8 cellular contexts compared by ENCODE assay signal in the genomic region with DNA sequence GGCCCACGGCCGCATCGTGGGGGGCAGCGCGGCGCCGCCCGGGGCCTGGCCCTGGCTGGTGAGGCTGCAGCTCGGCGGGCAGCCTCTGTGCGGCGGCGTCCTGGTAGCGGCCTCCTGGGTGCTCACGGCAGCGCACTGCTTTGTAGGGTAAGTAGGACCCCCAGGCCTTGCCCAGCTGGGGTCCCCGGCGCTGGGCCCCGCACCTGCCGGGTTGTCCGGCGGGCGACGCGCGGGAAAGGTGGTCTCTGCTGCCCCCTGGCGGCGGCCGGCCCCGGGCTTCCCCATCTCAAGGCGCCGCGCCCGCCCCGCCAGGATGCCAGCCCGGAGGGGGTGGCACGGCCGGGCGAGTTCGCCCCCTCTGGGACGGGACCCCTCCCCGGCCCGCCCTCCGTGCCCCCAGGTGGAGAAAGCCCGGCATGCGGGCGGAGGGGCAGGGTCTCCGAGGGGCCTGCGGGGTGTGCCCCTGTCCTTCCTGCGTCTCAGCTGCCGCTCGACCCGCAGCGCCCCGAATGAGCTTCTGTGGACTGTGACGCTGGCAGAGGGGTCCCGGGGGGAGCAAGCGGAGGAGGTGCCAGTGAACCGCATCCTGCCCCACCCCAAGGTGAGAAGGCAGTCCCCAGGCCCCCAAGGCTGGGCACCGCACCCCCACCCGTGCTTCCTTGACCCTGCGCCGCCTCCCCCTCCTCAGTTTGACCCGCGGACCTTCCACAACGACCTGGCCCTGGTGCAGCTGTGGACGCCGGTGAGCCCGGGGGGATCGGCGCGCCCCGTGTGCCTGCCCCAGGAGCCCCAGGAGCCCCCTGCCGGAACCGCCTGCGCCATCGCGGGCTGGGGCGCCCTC. TPM values are rescaled to one million over a fixed set of nuclear protein-coding genes. Genes with fewer than 3 reads are reported as not detected.
DNase-seq lines count a peak whose midpoint lies in the region; ATAC-seq and TF ChIP-seq lines count a peak whose summit lies in the region.

No MANE protein-coding gene starts in this region.

- peaks cover 5% of the 10 kb centered on the region; the same call in 1 of the 2 replicates for H3K4me1 ChIP-seq in Karpas-422 (ENCODE audit: low read length)
- peaks cover 6 to 13% of the 10 kb centered on the region in 2 donors for H3K4me1 ChIP-seq in neuronal stem cell (ENCODE audit: control insufficient read depth in 2 of 2, insufficient read depth in 1 of 2, low read depth in 1 of 2, low read length in 2 of 2)
- H3K4me1 ChIP-seq in testis, result peaks cover 8% of the 10 kb centered on the region

- H3K9me3 ChIP-seq in Karpas-422 (ENCODE audit: low read length), result no peaks in the 10 kb centered on the region
- no peaks in the 10 kb centered on the region for H3K9me3 ChIP-seq in neuronal stem cell (replicated peaks in 1 of 2; ENCODE audit: control insufficient read depth in 2 of 2, insufficient read depth in 1 of 2, low read depth in 1 of 2, low read length in 2 of 2)
- no peaks in the 10 kb centered on the region for H3K9me3 ChIP-seq in testis

- TF ChIP-seq CTCF in epithelial cell of proximal tubule (conservative IDR thresholded peaks at IDR 0.05; ENCODE audit: low read depth, low read length), result peak; percentile 59
- peak; percentile 84 to 99 (median 87) for TF ChIP-seq CTCF in testis (IDR thresholded peaks at IDR 0.05)

- no peak overlapping the region for H3K4me2 ChIP-seq in Karpas-422 (ENCODE audit: low read depth, low read length, poor library complexity, severe bottlenecking)
- H3K4me2 ChIP-seq in neuronal stem cell (ENCODE audit: insufficient read depth, low read length, poor library complexity, severe bottlenecking), result peak overlapping the region; percentile 67

- H2BK5ac ChIP-seq in neuronal stem cell (ENCODE audit: low read length), result no peak overlapping the region

- no peak for TF ChIP-seq POLR2A in testis (IDR thresholded peaks at IDR 0.05)

- H2AK5ac ChIP-seq in neuronal stem cell (ENCODE audit: low read depth, low read length), result peak overlapping the region; percentile 96

- ATAC-seq in activated CD8-positive, alpha-beta memory T cell treated with anti-CD3 and anti-CD28 coated beads, Interleukin-2, amount 10 ng/mL, durations not matched to agents 7 days and 5 days, result peak; percentile 82
- no peak for ATAC-seq in HG03378 (IDR thresholded peaks at IDR 0.05; ENCODE audit: unreplicated experiment)
- ATAC-seq in GM19035 (IDR thresholded peaks at IDR 0.05; ENCODE audit: unreplicated experiment), result no peak

- H3K18ac ChIP-seq in neuronal stem cell (ENCODE audit: low read length), result peak overlapping the region; percentile 64

- H3K4me3 Mint-ChIP-seq in activated CD8-positive, alpha-beta memory T cell treated with anti-CD3 and anti-CD28 coated beads, Interleukin-2, amount 10 ng/mL, durations not matched to agents 7 days and 5 days, result no peak overlapping the region

- intact Hi-C loops in testis (cut with DNase I; ENCODE audit: low total_unique reads), result no loop called here

- H3K27ac Mint-ChIP-seq in activated CD8-positive, alpha-beta memory T cell treated with anti-CD3 and anti-CD28 coated beads, Interleukin-2, amount 10 ng/mL, durations not matched to agents 7 days and 5 days, result no peak overlapping the region

- H3K27me3 ChIP-seq in Karpas-422 (ENCODE audit: low read length) (no peaks in the 10 kb centered on the region), neuronal stem cell (ENCODE audit: control insufficient read depth in 3 of 3, insufficient read depth in 3 of 3, low read depth in 1 of 3, low read length in 3 of 3) (peaks cover 17 to 74% (median 33%) of the 10 kb centered on the region in 3 experiments), testis (no peaks in the 10 kb centered on the region)

- peaks cover 2% of the 10 kb centered on the region for H3K79me1 ChIP-seq in neuronal stem cell (ENCODE audit: low read depth, low read length)

- no peak overlapping the region for H3K4me3 ChIP-seq in Karpas-422 (ENCODE audit: low read length)
- H3K4me3 ChIP-seq in epithelial cell of proximal tubule (ENCODE audit: low read depth, low read length), result peak overlapping the region; percentile 19
- H3K4me3 ChIP-seq in neuronal stem cell (ENCODE audit: low read length in 2 of 2), result no peak overlapping the region
- H3K4me3 ChIP-seq in testis, result peak overlapping the region; percentile 12 to 32

- peak overlapping the region; percentile 96 for H3K23ac ChIP-seq in neuronal stem cell (ENCODE audit: low read depth, low read length, poor library complexity)

- DNase-seq in ELF-1 (ENCODE audit: low read depth, low spot score) (peak; percentile 62), Karpas-422 (peak; percentile 75), epithelial cell of proximal tubule (ENCODE audit: low read depth) (no peak), neuronal stem cell (ENCODE audit: low spot score) (no peak), testis (peak; percentile 74)
- DNase-seq in activated CD8-positive, alpha-beta memory T cell treated with anti-CD3 and anti-CD28 coated beads, Interleukin-2, amount 10 ng/mL, durations not matched to agents 7 days and 5 days, result peak; percentile 62

- WGBS in neuronal stem cell (ENCODE audit: extremely low coverage in 2 of 2, insufficient read length in 2 of 2, insufficient replicate concordance in 1 of 2), 2 donors, result no CpG with 5 or more reads among the region's 79 CpGs
- WGBS in testis, 2 donors, result 2 to 20% methylated on average over 3 to 9 of the region's 79 CpGs

- no peaks in the 10 kb centered on the region for H4K20me1 ChIP-seq in Karpas-422 (ENCODE audit: insufficient read depth, low read depth, low read length)

- no peak overlapping the region for H2BK120ac ChIP-seq in neuronal stem cell (ENCODE audit: low read depth, low read length)

- H3K36me3 Mint-ChIP-seq in activated CD8-positive, alpha-beta memory T cell treated with anti-CD3 and anti-CD28 coated beads, Interleukin-2, amount 10 ng/mL, durations not matched to agents 7 days and 5 days, result no peaks in the 10 kb centered on the region

- H3K9ac ChIP-seq in Karpas-422 (ENCODE audit: low read length) (no peak overlapping the region), neuronal stem cell (ENCODE audit: low read depth, low read length, poor library complexity) (peak overlapping the region; percentile 73)

- H3K27ac ChIP-seq in Karpas-422 (ENCODE audit: low read length), result no peak overlapping the region
- H3K27ac ChIP-seq in neuronal stem cell (replicated peaks; ENCODE audit: low read length), result no peak overlapping the region
- H3K27ac ChIP-seq in testis, result no peak overlapping the region

- no peak overlapping the region for H3K14ac ChIP-seq in neuronal stem cell (ENCODE audit: low read length)

- H2BK12ac ChIP-seq in neuronal stem cell (ENCODE audit: low read length), result peak overlapping the region; percentile 59

- no peaks in the 10 kb centered on the region for H3K79me2 ChIP-seq in Karpas-422 (ENCODE audit: low read length)

- no peaks in the 10 kb centered on the region for H3K9me3 Mint-ChIP-seq in activated CD8-positive, alpha-beta memory T cell treated with anti-CD3 and anti-CD28 coated beads, Interleukin-2, amount 10 ng/mL, durations not matched to agents 7 days and 5 days (ENCODE audit: low read depth)

- H2AFZ ChIP-seq in Karpas-422 (ENCODE audit: low read length), result no peak overlapping the region
- peak overlapping the region; percentile 73 for H2AFZ ChIP-seq in neuronal stem cell (ENCODE audit: low read length)

- peaks cover 2% of the 10 kb centered on the region for H3K4me1 Mint-ChIP-seq in activated CD8-positive, alpha-beta memory T cell treated with anti-CD3 and anti-CD28 coated beads, Interleukin-2, amount 10 ng/mL, durations not matched to agents 7 days and 5 days

- peaks cover 23% of the 10 kb centered on the region for H3K27me3 Mint-ChIP-seq in activated CD8-positive, alpha-beta memory T cell treated with anti-CD3 and anti-CD28 coated beads, Interleukin-2, amount 10 ng/mL, durations not matched to agents 7 days and 5 days

- CTCF ChIA-PET in activated CD8-positive, alpha-beta memory T cell treated with anti-CD3 and anti-CD28 coated beads, Interleukin-2, amount 10 ng/mL, durations not matched to agents 7 days and 5 days (lab: Charles Lee), result interaction anchor here (0.6 to 6.4 kb wide), 13 partner anchors 9 to 597 kb away, joined by 3 to 34 read pairs (median 4); no protein-coding TSS in a partner anchor

- no peak overlapping the region for H3K4ac ChIP-seq in neuronal stem cell (ENCODE audit: low read length)

- peak overlapping the region; percentile 75 for H4K8ac ChIP-seq in neuronal stem cell (ENCODE audit: low read depth, low read length)

- H3K36me3 ChIP-seq in Karpas-422 (ENCODE audit: insufficient read depth, low read length) (no peaks in the 10 kb centered on the region), neuronal stem cell (replicated peaks in 1 of 2; ENCODE audit: control insufficient read depth in 2 of 2, insufficient read depth in 2 of 2, low read length in 2 of 2) (no peaks in the 10 kb centered on the region), testis (ENCODE audit: low read depth, missing control alignments) (no peaks in the 10 kb centered on the region)

- H4K91ac ChIP-seq in neuronal stem cell (ENCODE audit: low read depth, low read length, poor library complexity), result no peak overlapping the region

- H2BK15ac ChIP-seq in neuronal stem cell (ENCODE audit: low read length), result no peak overlapping the region

- H3K9me2 ChIP-seq in Karpas-422 (replicated peaks; ENCODE audit: insufficient read depth, low read length), result no peaks in the 10 kb centered on the region

RNA-seq across cellular contexts. Expression of a gene that starts 2.0 kb away (rescaled TPM):
- not detected in 2 replicates for total RNA-seq in Karpas-422 (2014; rRNA removed; shearing (Covaris generic); ENCODE audit: low replicate concordance)
- total RNA-seq in activated CD8-positive, alpha-beta memory T cell treated with anti-CD3 and anti-CD28 coated beads, Interleukin-2, amount 10 ng/mL, durations not matched to agents 7 days and 5 days, result not detected
- total RNA-seq in epithelial cell of proximal tubule (not detected in 2 replicates), testis (1 to 10 TPM in 1 of 2 donors, under 1 TPM in 1; 0.87 to 1.2 TPM)
- not detected for polyA plus RNA-seq in neuronal stem cell (2013, experiment 1 of 2)
- polyA plus RNA-seq in neuronal stem cell (2013, experiment 2 of 2), result not detected
- 0.86 TPM for polyA plus RNA-seq in testis (ENCODE audit: insufficient read depth, low read depth, low replicate concordance)

RNA-seq across cellular contexts. Expression of a gene that starts 3.7 kb away (rescaled TPM):
- total RNA-seq in Karpas-422 (2014; rRNA removed; shearing (Covaris generic); ENCODE audit: low replicate concordance), result not detected in 2 replicates
- total RNA-seq in activated CD8-positive, alpha-beta memory T cell treated with anti-CD3 and anti-CD28 coated beads, Interleukin-2, amount 10 ng/mL, durations not matched to agents 7 days and 5 days, result not detected
- total RNA-seq in epithelial cell of proximal tubule (not detected in 2 replicates), testis (under 1 TPM; 0.16 to 0.56 TPM)
- polyA plus RNA-seq in neuronal stem cell (2013, experiment 1 of 2), result 0.18 TPM
- polyA plus RNA-seq in neuronal stem cell (2013, experiment 2 of 2), result 0.14 TPM
- polyA plus RNA-seq in testis (ENCODE audit: insufficient read depth, low read depth, low replicate concordance), result 0.63 TPM

RNA-seq across cellular contexts. Expression of a gene that starts 17.3 kb away (rescaled TPM):
- total RNA-seq in Karpas-422 (2014; rRNA removed; shearing (Covaris generic); ENCODE audit: low replicate concordance), result not detected in 2 replicates
- total RNA-seq in activated CD8-positive, alpha-beta memory T cell treated with anti-CD3 and anti-CD28 coated beads, Interleukin-2, amount 10 ng/mL, durations not matched to agents 7 days and 5 days, result not detected
- total RNA-seq in epithelial cell of proximal tubule, result not detected in 2 replicates
- not detected for polyA plus RNA-seq in neuronal stem cell (2013, experiment 1 of 2)
- not detected for polyA plus RNA-seq in neuronal stem cell (2013, experiment 2 of 2)
- total RNA-seq in testis, result not detected
- polyA plus RNA-seq in testis (ENCODE audit: insufficient read depth, low read depth, low replicate concordance), result 0.26 TPM

RNA-seq across cellular contexts. Expression of a gene that starts 28.1 kb away (rescaled TPM):
- 14.9 and 20.6 TPM in 2 replicates for total RNA-seq in Karpas-422 (2014; rRNA removed; shearing (Covaris generic); ENCODE audit: low replicate concordance)
- total RNA-seq in activated CD8-positive, alpha-beta memory T cell treated with anti-CD3 and anti-CD28 coated beads, Interleukin-2, amount 10 ng/mL, durations not matched to agents 7 days and 5 days, result 1 to 10 TPM; 6.1 to 9.6 TPM
- total RNA-seq in epithelial cell of proximal tubule (1.2 and 2.5 TPM in 2 replicates), testis (1 to 10 TPM; 9.2 to 9.4 TPM)
- 10.3 TPM for polyA plus RNA-seq in neuronal stem cell (2013, experiment 1 of 2)
- 10.3 TPM for polyA plus RNA-seq in neuronal stem cell (2013, experiment 2 of 2)
- 6.8 TPM for polyA plus RNA-seq in testis (ENCODE audit: insufficient read depth, low read depth, low replicate concordance)

RNA-seq across cellular contexts. Expression of a gene that starts 28.3 kb away (rescaled TPM):
- 53.0 and 58.2 TPM in 2 replicates for total RNA-seq in Karpas-422 (2014; rRNA removed; shearing (Covaris generic); ENCODE audit: low replicate concordance)
- total RNA-seq in activated CD8-positive, alpha-beta memory T cell treated with anti-CD3 and anti-CD28 coated beads, Interleukin-2, amount 10 ng/mL, durations not matched to agents 7 days and 5 days, result 10 to 100 TPM; 59.9 to 81.1 TPM
- total RNA-seq in epithelial cell of proximal tubule, result 96.0 and 103 TPM in 2 replicates
- 57.9 TPM for polyA plus RNA-seq in neuronal stem cell (2013, experiment 1 of 2)
- polyA plus RNA-seq in neuronal stem cell (2013, experiment 2 of 2), result 58.5 TPM
- total RNA-seq in testis, result 10 to 100 TPM; 56.3 to 67.5 TPM
- 93.5 TPM for polyA plus RNA-seq in testis (ENCODE audit: insufficient read depth, low read depth, low replicate concordance)

Comparison
In these comparisons a context has a peak if more than half of its experiments do, and no peak if none do; other contexts are left out.
1. DNase-seq: peak in ELF-1 (single experiment), Karpas-422 (single experiment), activated CD8-positive, alpha-beta memory T cell treated with anti-CD3 and anti-CD28 coated beads, Interleukin-2, amount 10 ng/mL, durations not matched to agents 7 days and 5 days (single experiment) and testis (single experiment); none in epithelial cell of proximal tubule (single experiment) and neuronal stem cell (single experiment).
2. H3K4me3 ChIP-seq: peak in epithelial cell of proximal tubule (single experiment) and testis (2 of 2); none in Karpas-422 (single experiment) and neuronal stem cell (0 of 2).